ENCODE assay signal across 8 cellular contexts in genomic region chr1:3623441-3624150, GRCh38. TPM values are rescaled to one million over a fixed set of nuclear protein-coding genes. Genes with fewer than 3 reads are reported as not detected.
A peak's percentile ranks its signal among the peaks of the same experiment; 100 is the strongest.
DNase-seq lines count a peak whose midpoint lies in the region; ATAC-seq and TF ChIP-seq lines count a peak whose summit lies in the region.

No MANE protein-coding gene starts in this region.

- intact Hi-C loops in sigmoid colon (cut with DNase I) = loop anchor here (1.0 to 10.0 kb wide), 2 partner anchors 27 to 281 kb away; partner anchors contain the start of genes C1orf174 and WRAP73

- TF ChIP-seq CTCF in GM12875 (IDR thresholded peaks at IDR 0.05; ENCODE audit: borderline replicate concordance, insufficient read depth, low read depth, low read length) (no peak), WI38 (IDR thresholded peaks at IDR 0.05; ENCODE audit: low read depth, low read length) (no peak), right atrium auricular region (IDR thresholded peaks at IDR 0.05) (no peak), sigmoid colon (IDR thresholded peaks at IDR 0.05) (no peak)

- H3K4me3 ChIP-seq in GM12875 (ENCODE audit: low read depth, low read length) (peak overlapping the region; percentile 86), WI38 (ENCODE audit: low read depth, low read length) (peak overlapping the region; percentile 89), right atrium auricular region (peak overlapping the region; percentile 87 to 98), sigmoid colon (peak overlapping the region; percentile 84 to 99 (median 98))

- no peaks in the 10 kb centered on the region for H3K27me3 ChIP-seq in right atrium auricular region
- no peaks in the 10 kb centered on the region for H3K27me3 ChIP-seq in sigmoid colon

- H3K27ac ChIP-seq in right atrium auricular region (peak overlapping the region; percentile 57 to 81), sigmoid colon (peak overlapping the region; percentile 82 to 92 (median 90))

- H3K9me3 ChIP-seq in right atrium auricular region (no peaks in the 10 kb centered on the region), sigmoid colon (no peaks in the 10 kb centered on the region)

- H3K36me3 ChIP-seq in right atrium auricular region (peaks cover 13% of the 10 kb centered on the region), sigmoid colon (peaks cover 8 to 20% (median 12%) of the 10 kb centered on the region in 4 donors)

- ATAC-seq in HG03571 (IDR thresholded peaks at IDR 0.05; ENCODE audit: unreplicated experiment) = no peak

- no peak for TF ChIP-seq POLR2A in sigmoid colon (IDR thresholded peaks at IDR 0.05)

- 44% methylated on average over 21 of the region's 21 CpGs for WGBS in sigmoid colon, 2 donors

- peaks cover 0 to 32% of the 10 kb centered on the region in 2 donors for H3K4me1 ChIP-seq in right atrium auricular region
- H3K4me1 ChIP-seq in sigmoid colon = peaks cover 0 to 38% (median 32%) of the 10 kb centered on the region in 4 donors

- no peak for TF ChIP-seq EP300 in sigmoid colon (IDR thresholded peaks at IDR 0.05)

- no peak for DNase-seq in right atrium auricular region (ENCODE audit: low spot score)
- DNase-seq in sigmoid colon = no peak
- no peak for DNase-seq in NCI-H2029 (lab: John Stamatoyannopoulos, UW)
- DNase-seq in NCI-H2081 (lab: John Stamatoyannopoulos, UW) = no peak
- DNase-seq in NOMO-1 (lab: John Stamatoyannopoulos, UW; ENCODE audit: unreplicated experiment in 2 of 2) = no peak

RNA-seq across cellular contexts. Expression of gene TPRG1L, which starts 1.2 kb away (rescaled TPM):
- total RNA-seq in right atrium auricular region (10 to 100 TPM; 30.0 to 33.3 TPM), sigmoid colon (10 to 100 TPM; 34.9 to 51.8 (median 43.2) TPM)
- 100 to 1,000 TPM in 1 of 3 donors, 10 to 100 TPM in 2; 43.6 to 105 (median 85.9) TPM for polyA plus RNA-seq in sigmoid colon

RNA-seq across cellular contexts. Expression of gene MEGF6, which starts 12.3 kb away (rescaled TPM):
- 10 to 100 TPM; 14.9 to 32.6 TPM for total RNA-seq in right atrium auricular region
- 10 to 100 TPM in 2 of 4 donors, 1 to 10 TPM in 2; 4.3 to 31.9 (median 12.2) TPM for total RNA-seq in sigmoid colon
- 1 to 10 TPM in 2 of 3 donors, not detected in 1; 2.4 to 9.8 TPM for polyA plus RNA-seq in sigmoid colon

RNA-seq across cellular contexts. Expression of gene WRAP73, which starts 26.3 kb away (rescaled TPM):
- 10 to 100 TPM in 1 of 2 donors, 1 to 10 TPM in 1; 6.8 to 11.4 TPM for total RNA-seq in right atrium auricular region
- total RNA-seq in sigmoid colon = 10 to 100 TPM; 11.4 to 17.2 (median 14.8) TPM
- 10 to 100 TPM; 17.4 to 24.2 (median 18.7) TPM for polyA plus RNA-seq in sigmoid colon

RNA-seq across cellular contexts. Expression of gene TP73, which starts 28.7 kb away (rescaled TPM):
- total RNA-seq in right atrium auricular region (under 1 TPM in 1 of 2 donors, not detected in 1; 0.16 TPM), sigmoid colon (not detected)
- polyA plus RNA-seq in sigmoid colon = under 1 TPM in 2 of 3 donors, not detected in 1; 0.22 to 0.69 TPM
